In genomic region chr1:213661346-213661745, GRCh38 we compare ENCODE assay signal across 16 cellular contexts.
"Had no signal": no experiment of that assay in that cellular context is flagged by ENCODE, and none has a peak within 500 bp of the region (broad histone marks: within the 10 kb centered on the region; RNA-seq: fewer than 3 reads in every experiment).

No MANE protein-coding gene starts in this region.

- H2AFZ ChIP-seq: parathyroid adenoma had no signal

- H3K27ac Mint-ChIP-seq: activated naive CD8-positive, alpha-beta T cell; activated T-helper 1 cell treated with anti-CD3 and anti-CD28 coated beads, Interleukin-12 subunit alpha, Interleukin-12 subunit beta, Interleukin-2, Interleukin-4 antibody, amounts not matched to agents 30 ng/mL and 10 ng/mL and 1 ng/mL, durations not matched to agents 14 hours and 24 hours and 36 hours; effector memory CD8-positive, alpha-beta T cell; natural killer cell; stimulated activated naive B cell treated with anti-CD40 and anti-IgM and Interleukin-4, amounts not matched to agents 10 μg/mL and 1 μg/mL and 100 μg/mL, for 72 hours had no signal

- ATAC-seq: activated CD4-positive, CD25-positive, alpha-beta regulatory T cell treated with anti-CD3 and anti-CD28 coated beads, Interleukin-2, amount 50 U/mL, for 24 hours; effector memory CD8-positive, alpha-beta T cell; lower lobe of right lung; natural killer cell had no signal

- H3K4me1 Mint-ChIP-seq: natural killer cell; stimulated activated naive B cell treated with anti-CD40 and anti-IgM and Interleukin-4, amounts not matched to agents 10 μg/mL and 1 μg/mL and 100 μg/mL, for 72 hours had no signal

- H3K9me3 ChIP-seq: esophagus squamous epithelium, lower lobe of right lung, neutrophil, spleen, thyroid gland had no signal

- H3K4me3 Mint-ChIP-seq: activated naive CD8-positive, alpha-beta T cell; activated T-helper 1 cell treated with anti-CD3 and anti-CD28 coated beads, Interleukin-12 subunit alpha, Interleukin-12 subunit beta, Interleukin-2, Interleukin-4 antibody, amounts not matched to agents 30 ng/mL and 10 ng/mL and 1 ng/mL, durations not matched to agents 14 hours and 24 hours and 36 hours; effector memory CD8-positive, alpha-beta T cell; natural killer cell; stimulated activated naive B cell treated with anti-CD40 and anti-IgM and Interleukin-4, amounts not matched to agents 10 μg/mL and 1 μg/mL and 100 μg/mL, for 72 hours had no signal

- H3K4me1 ChIP-seq: lower lobe of right lung, parathyroid adenoma, spleen, thyroid gland had no signal

- H3K27ac ChIP-seq: lower lobe of right lung, neutrophil, parathyroid adenoma, spleen, thyroid gland had no signal

- H3K36me3 ChIP-seq: esophagus squamous epithelium, lower lobe of right lung, neutrophil, spleen, thyroid gland had no signal

- H3K9me3 Mint-ChIP-seq: activated T-helper 1 cell treated with anti-CD3 and anti-CD28 coated beads, Interleukin-12 subunit alpha, Interleukin-12 subunit beta, Interleukin-2, Interleukin-4 antibody, amounts not matched to agents 30 ng/mL and 10 ng/mL and 1 ng/mL, durations not matched to agents 14 hours and 24 hours and 36 hours; natural killer cell had no signal

- H3K27me3 Mint-ChIP-seq: stimulated activated naive B cell treated with anti-CD40 and anti-IgM and Interleukin-4, amounts not matched to agents 10 μg/mL and 1 μg/mL and 100 μg/mL, for 72 hours had no signal

- H3K4me3 ChIP-seq: esophagus squamous epithelium, lower lobe of right lung, spleen, thyroid gland had no signal

- H3K36me3 Mint-ChIP-seq: activated naive CD8-positive, alpha-beta T cell; natural killer cell; stimulated activated naive B cell treated with anti-CD40 and anti-IgM and Interleukin-4, amounts not matched to agents 10 μg/mL and 1 μg/mL and 100 μg/mL, for 72 hours had no signal

- H3K27me3 ChIP-seq: esophagus squamous epithelium, neutrophil, thyroid gland had no signal

- H3K79me2 ChIP-seq: parathyroid adenoma had no signal

- DNase-seq: amygdala; caudate nucleus; effector memory CD8-positive, alpha-beta T cell; esophagus squamous epithelium; lower lobe of right lung; natural killer cell; spleen; stimulated activated CD4-positive, alpha-beta T cell treated with anti-CD3 and anti-CD28 coated beads, Interleukin-4, amount 100 ng/mL, for 4 hours; stimulated activated naive B cell treated with anti-CD40 and anti-IgM and Interleukin-4, amounts not matched to agents 10 μg/mL and 1 μg/mL and 100 μg/mL, for 72 hours; T-helper 1 cell; thyroid gland had no signal
